ENCODE assay signal across 1 cellular context in genomic region chr11:126303623-126304456, GRCh38.
TF ChIP-seq lines count a peak whose summit lies in the region.

A gene with protein sequence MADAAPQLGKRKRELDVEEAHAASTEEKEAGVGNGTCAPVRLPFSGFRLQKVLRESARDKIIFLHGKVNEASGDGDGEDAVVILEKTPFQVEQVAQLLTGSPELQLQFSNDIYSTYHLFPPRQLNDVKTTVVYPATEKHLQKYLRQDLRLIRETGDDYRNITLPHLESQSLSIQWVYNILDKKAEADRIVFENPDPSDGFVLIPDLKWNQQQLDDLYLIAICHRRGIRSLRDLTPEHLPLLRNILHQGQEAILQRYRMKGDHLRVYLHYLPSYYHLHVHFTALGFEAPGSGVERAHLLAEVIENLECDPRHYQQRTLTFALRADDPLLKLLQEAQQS (plus strand): TSS chr11:126304060. CDS start chr11:126304081, 21 bp downstream.

TF ChIP-seq in HepG2, 621 proteins besides CTCF, POLR2A, EP300 and RAD21 (continued from another document and continues in another):
- TF ChIP-seq GRHL1 (CRISPR knock-in tag; conservative IDR thresholded peaks at IDR 0.05) (no peak), PREB (CRISPR knock-in tag; IDR thresholded peaks at IDR 0.05) (no peak), KLF6 (CRISPR knock-in tag; IDR thresholded peaks at IDR 0.05) (peak; percentile 78; the same call in 1 of the 2 replicates), RFXANK (CRISPR knock-in tag; IDR thresholded peaks at IDR 0.05) (no peak), ATRX (CRISPR knock-in tag; IDR thresholded peaks at IDR 0.05; ENCODE audit: borderline replicate concordance) (no peak), ZNF775 (CRISPR knock-in tag; IDR thresholded peaks at IDR 0.05; ENCODE audit: borderline replicate concordance) (0 out of 2 replicates have a peak, but pooled peaks have one; percentile 67), ZMYM4 (CRISPR knock-in tag; IDR thresholded peaks at IDR 0.05) (peak; percentile 73), NFAT5 (CRISPR knock-in tag; IDR thresholded peaks at IDR 0.05) (peak; percentile 91), NCOA5 (CRISPR knock-in tag; IDR thresholded peaks at IDR 0.05) (no peak), ZNF614 (CRISPR knock-in tag; IDR thresholded peaks at IDR 0.05; ENCODE audit: borderline replicate concordance) (peak; percentile 95; the same call in 1 of the 2 replicates), ZNF556 (CRISPR knock-in tag; IDR thresholded peaks at IDR 0.05; ENCODE audit: borderline replicate concordance) (peak; percentile 85; the same call in 1 of the 2 replicates), ZNF33B (CRISPR knock-in tag; IDR thresholded peaks at IDR 0.05) (peak; percentile 96), NFIB (CRISPR knock-in tag; IDR thresholded peaks at IDR 0.05; ENCODE audit: borderline replicate concordance) (no peak), PLRG1 (conservative IDR thresholded peaks at IDR 0.05) (no peak), ZNF570 (CRISPR knock-in tag; IDR thresholded peaks at IDR 0.05; ENCODE audit: borderline replicate concordance) (no peak), ZNF296 (CRISPR knock-in tag; conservative IDR thresholded peaks at IDR 0.05) (peak; percentile 55; the same call in 1 of the 2 replicates), DNMT1 (CRISPR knock-in tag; IDR thresholded peaks at IDR 0.05) (peak; percentile 96), KDM6A (CRISPR knock-in tag; IDR thresholded peaks at IDR 0.05; ENCODE audit: low read depth) (no peak), ARNTL (CRISPR knock-in tag; IDR thresholded peaks at IDR 0.05) (peak; percentile 60; the same call in 1 of the 2 replicates), HOXA5 (CRISPR knock-in tag; IDR thresholded peaks at IDR 0.05) (peak; percentile 69; the same call in 1 of the 2 replicates), U2AF1 (optimal IDR thresholded peaks at IDR 0.05; ENCODE audit: low read depth, low read length) (no peak), ZNF20 (CRISPR knock-in tag; IDR thresholded peaks at IDR 0.05) (peak; percentile 75; the same call in 1 of the 2 replicates), RCOR2 (CRISPR knock-in tag; IDR thresholded peaks at IDR 0.05) (peak; percentile 26; the same call in 1 of the 2 replicates), ZBTB26 (CRISPR knock-in tag; IDR thresholded peaks at IDR 0.05; ENCODE audit: borderline replicate concordance) (no peak; the same call in 1 of the 2 replicates), MLX (CRISPR knock-in tag; IDR thresholded peaks at IDR 0.05) (0 out of 2 replicates have a peak, but pooled peaks have one; percentile 57), NFE2L1 (CRISPR knock-in tag; IDR thresholded peaks at IDR 0.05; ENCODE audit: borderline replicate concordance) (peak; percentile 41; the same call in 1 of the 2 replicates), ZBTB14 (CRISPR knock-in tag; IDR thresholded peaks at IDR 0.05) (peak; percentile 47), ZNF687 (CRISPR knock-in tag; IDR thresholded peaks at IDR 0.05) (peak; percentile 99), KDM2A (CRISPR knock-in tag; IDR thresholded peaks at IDR 0.05; ENCODE audit: borderline replicate concordance, low read depth) (peak; percentile 98), ARNT2 (CRISPR knock-in tag; IDR thresholded peaks at IDR 0.05; ENCODE audit: low read depth) (peak; percentile 84), KMT2A (CRISPR knock-in tag; IDR thresholded peaks at IDR 0.05) (peak; percentile 97), FOXC1 (CRISPR knock-in tag; IDR thresholded peaks at IDR 0.05; ENCODE audit: borderline replicate concordance) (peak; percentile 96), ZNF772 (CRISPR knock-in tag; IDR thresholded peaks at IDR 0.05) (peak; percentile 91), PRMT3 (CRISPR knock-in tag; IDR thresholded peaks at IDR 0.05; ENCODE audit: borderline replicate concordance, low read depth) (no peak), BHLHE40 (IDR thresholded peaks at IDR 0.05; ENCODE audit: low read length) (no peak), ZMYM2 (CRISPR knock-in tag; IDR thresholded peaks at IDR 0.05) (no peak), ZNF816 (CRISPR knock-in tag; IDR thresholded peaks at IDR 0.05; ENCODE audit: borderline replicate concordance) (peak; percentile 92)
- TF ChIP-seq, protein P1, sequence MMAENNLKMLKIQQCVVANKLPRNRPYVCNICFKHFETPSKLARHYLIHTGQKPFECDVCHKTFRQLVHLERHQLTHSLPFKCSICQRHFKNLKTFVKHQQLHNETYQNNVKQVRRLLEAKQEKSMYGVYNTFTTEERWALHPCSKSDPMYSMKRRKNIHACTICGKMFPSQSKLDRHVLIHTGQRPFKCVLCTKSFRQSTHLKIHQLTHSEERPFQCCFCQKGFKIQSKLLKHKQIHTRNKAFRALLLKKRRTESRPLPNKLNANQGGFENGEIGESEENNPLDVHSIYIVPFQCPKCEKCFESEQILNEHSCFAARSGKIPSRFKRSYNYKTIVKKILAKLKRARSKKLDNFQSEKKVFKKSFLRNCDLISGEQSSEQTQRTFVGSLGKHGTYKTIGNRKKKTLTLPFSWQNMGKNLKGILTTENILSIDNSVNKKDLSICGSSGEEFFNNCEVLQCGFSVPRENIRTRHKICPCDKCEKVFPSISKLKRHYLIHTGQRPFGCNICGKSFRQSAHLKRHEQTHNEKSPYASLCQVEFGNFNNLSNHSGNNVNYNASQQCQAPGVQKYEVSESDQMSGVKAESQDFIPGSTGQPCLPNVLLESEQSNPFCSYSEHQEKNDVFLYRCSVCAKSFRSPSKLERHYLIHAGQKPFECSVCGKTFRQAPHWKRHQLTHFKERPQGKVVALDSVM (CRISPR knock-in tag; IDR thresholded peaks at IDR 0.05), result 0 out of 2 replicates have a peak, but pooled peaks have one; percentile 28
- TF ChIP-seq, protein P2, sequence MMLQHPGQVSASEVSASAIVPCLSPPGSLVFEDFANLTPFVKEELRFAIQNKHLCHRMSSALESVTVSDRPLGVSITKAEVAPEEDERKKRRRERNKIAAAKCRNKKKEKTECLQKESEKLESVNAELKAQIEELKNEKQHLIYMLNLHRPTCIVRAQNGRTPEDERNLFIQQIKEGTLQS (CRISPR knock-in tag; IDR thresholded peaks at IDR 0.05), result no peak; the same call in 1 of the 2 replicates
- TF ChIP-seq, protein P3, sequence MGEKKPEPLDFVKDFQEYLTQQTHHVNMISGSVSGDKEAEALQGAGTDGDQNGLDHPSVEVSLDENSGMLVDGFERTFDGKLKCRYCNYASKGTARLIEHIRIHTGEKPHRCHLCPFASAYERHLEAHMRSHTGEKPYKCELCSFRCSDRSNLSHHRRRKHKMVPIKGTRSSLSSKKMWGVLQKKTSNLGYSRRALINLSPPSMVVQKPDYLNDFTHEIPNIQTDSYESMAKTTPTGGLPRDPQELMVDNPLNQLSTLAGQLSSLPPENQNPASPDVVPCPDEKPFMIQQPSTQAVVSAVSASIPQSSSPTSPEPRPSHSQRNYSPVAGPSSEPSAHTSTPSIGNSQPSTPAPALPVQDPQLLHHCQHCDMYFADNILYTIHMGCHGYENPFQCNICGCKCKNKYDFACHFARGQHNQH (CRISPR knock-in tag; IDR thresholded peaks at IDR 0.05), result peak; percentile 90
